ENCODE assay signal across 22 cellular contexts in genomic region chr1:202224453-202224852, GRCh38. TPM values are rescaled to one million over a fixed set of nuclear protein-coding genes. Genes with fewer than 3 reads are reported as not detected.
DNase-seq lines count a peak whose midpoint lies in the region; ATAC-seq and TF ChIP-seq lines count a peak whose summit lies in the region.
"Had no signal": no experiment of that assay in that cellular context is flagged by ENCODE, and none has a peak within 500 bp of the region (broad histone marks: within the 10 kb centered on the region; RNA-seq: fewer than 3 reads in every experiment).

No MANE protein-coding gene starts in this region.

- ATAC-seq in HG03025 (IDR thresholded peaks at IDR 0.05; ENCODE audit: low FRiP score, unreplicated experiment): no peak
- ATAC-seq: GM12878, GM23338 had no signal

- H3K4me1 ChIP-seq in BLaER1 (peaks cover 84% of the 10 kb centered on the region), tibial artery (peaks cover 0 to 41% (median 24%) of the 10 kb centered on the region in 4 donors), tibial nerve (peaks cover 0 to 4% (median 0%) of the 10 kb centered on the region in 4 donors)

- H3K27me3 ChIP-seq in BLaER1 (no peaks in the 10 kb centered on the region), WERI-Rb-1 (ENCODE audit: insufficient read depth, low read depth, severe bottlenecking) (no peaks in the 10 kb centered on the region), tibial artery (no peaks in the 10 kb centered on the region), tibial nerve (peaks cover 0 to 5% of the 10 kb centered on the region in 2 donors)

- peak overlapping the region; percentile 61 for H3K4me2 ChIP-seq in BLaER1
- H3K4me2 ChIP-seq: GM23338 had no signal

- no peak overlapping the region for H3K4me3 ChIP-seq in BLaER1
- no peak overlapping the region for H3K4me3 ChIP-seq in WERI-Rb-1 (ENCODE audit: low read depth, low read length)
- peak overlapping the region; percentile 10 for H3K4me3 ChIP-seq in coronary artery
- no peak overlapping the region for H3K4me3 ChIP-seq in tibial artery
- H3K4me3 ChIP-seq in tibial nerve: no peak overlapping the region
- H3K4me3 ChIP-seq: GM12878, GM23338 had no signal

- intact Hi-C loops in tibial artery (cut with DNase I; ENCODE audit: low total_unique reads): no loop called here

- no peaks in the 10 kb centered on the region for H4K20me1 ChIP-seq in BLaER1

- H3K9me3 ChIP-seq in BLaER1 (no peaks in the 10 kb centered on the region), WERI-Rb-1 (ENCODE audit: severe bottlenecking) (no peaks in the 10 kb centered on the region), tibial artery (no peaks in the 10 kb centered on the region), tibial nerve (no peaks in the 10 kb centered on the region)

- 0 out of 2 replicates have a peak overlapping the region, but pooled peaks have one; percentile 20 for H3K9ac ChIP-seq in BLaER1

- no peak for TF ChIP-seq POLR2A in tibial nerve (IDR thresholded peaks at IDR 0.05)

- TF ChIP-seq EP300 in tibial nerve (IDR thresholded peaks at IDR 0.05): no peak

- no peak for DNase-seq in WERI-Rb-1
- DNase-seq in coronary artery (ENCODE audit: low spot score): no peak
- no peak for DNase-seq in tibial artery
- no peak for DNase-seq in activated CD8-positive, alpha-beta memory T cell treated with anti-CD3 and anti-CD28 coated beads, Interleukin-2, amount 50 U/mL, for 48 hours
- no peak for DNase-seq in tibial nerve (ENCODE audit: low spot score in 2 of 2)
- DNase-seq: 8988T; C1 segment of cervical spinal cord; CD4-positive, CD25-positive, alpha-beta regulatory T cell; CD8-positive, alpha-beta memory T cell; COR-L47; DMS53; DND-41; EL; HCEC 1CT; HFFc6; IMR-90 had no signal

- H3K27ac ChIP-seq in BLaER1 (peak overlapping the region; percentile 54), WERI-Rb-1 (peak overlapping the region; percentile 42), coronary artery (peak overlapping the region; percentile 92 to 98), tibial artery (peak overlapping the region; percentile 70 to 81), tibial nerve (no peak overlapping the region)

- WGBS in tibial nerve, 2 donors: 86 to 88% methylated on average over 8 of the region's 8 CpGs

- H3K36me3 ChIP-seq in BLaER1 (peaks cover 26% of the 10 kb centered on the region), WERI-Rb-1 (no peaks in the 10 kb centered on the region), tibial artery (peaks cover 0 to 20% (median 18%) of the 10 kb centered on the region in 3 donors), tibial nerve (no peaks in the 10 kb centered on the region)

- TF ChIP-seq CTCF in WERI-Rb-1 (IDR thresholded peaks at IDR 0.05; ENCODE audit: low read depth, low read length) (no peak), coronary artery (IDR thresholded peaks at IDR 0.05) (no peak), tibial artery (IDR thresholded peaks at IDR 0.05) (no peak), tibial nerve (IDR thresholded peaks at IDR 0.05) (no peak)

RNA-seq across cellular contexts. Expression of gene LGR6, which starts 30.9 kb away (rescaled TPM):
- total RNA-seq in tibial nerve: under 1 TPM in 1 of 4 donors, not detected in 3; 0.42 TPM
- total RNA-seq: A673, G401, GM12878, HFFc6, IMR-90 had no signal

Comparison
In these comparisons a context has a peak if more than half of its experiments do, and no peak if none do; other contexts are left out.
1. H3K27ac ChIP-seq: peak in BLaER1 (single experiment), WERI-Rb-1 (single experiment), coronary artery (2 of 2) and tibial artery (2 of 2); none in tibial nerve (0 of 4).